ENCODE assay signal across 20 cellular contexts in the genomic region with DNA sequence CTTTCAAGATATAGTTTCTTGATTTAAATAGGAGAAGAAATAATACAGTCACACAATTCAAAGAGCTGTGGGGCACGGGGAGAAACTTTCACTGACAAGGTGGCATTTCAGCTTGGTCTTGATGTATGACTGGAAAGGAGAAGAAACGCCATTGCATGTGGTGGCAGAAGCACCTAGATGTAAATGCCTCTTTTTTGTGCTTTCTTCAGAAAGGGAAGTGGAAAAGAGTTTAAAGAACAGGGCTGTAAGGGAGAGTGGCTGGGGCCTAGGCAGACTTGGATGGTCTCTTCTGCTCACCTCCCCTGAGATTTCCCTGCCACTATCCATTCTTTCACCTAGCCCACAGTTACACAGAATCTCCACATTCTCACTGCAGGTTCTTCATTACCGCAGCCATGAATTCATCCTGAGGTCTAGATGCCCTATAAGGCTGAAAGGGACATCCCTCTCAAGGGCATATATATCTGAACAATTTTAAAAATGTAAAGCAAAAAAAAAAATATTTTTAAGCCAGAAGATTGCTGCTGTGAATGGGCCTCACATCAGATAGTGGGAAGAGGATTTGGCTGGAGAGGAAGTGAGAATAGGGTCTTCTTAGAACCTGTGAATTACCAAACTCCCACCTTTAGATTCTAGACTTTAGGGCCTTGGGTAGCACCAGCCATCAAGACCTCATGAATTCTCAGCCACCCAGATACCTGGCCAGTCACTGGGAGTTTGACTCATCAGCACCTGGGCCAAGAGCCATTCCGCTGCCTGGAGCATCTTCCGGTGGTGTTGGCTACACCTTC. TPM values are rescaled to one million over a fixed set of nuclear protein-coding genes. Genes with fewer than 3 reads are reported as not detected.
"Had no signal": no experiment of that assay in that cellular context is flagged by ENCODE, and none has a peak within 500 bp of the region (broad histone marks: within the 10 kb centered on the region; RNA-seq: fewer than 3 reads in every experiment).

No MANE protein-coding gene starts in this region.

- H3K27me3 ChIP-seq: adrenal gland, left lung had no signal

- H3K9me3 Mint-ChIP-seq: activated CD4-positive, alpha-beta memory T cell treated with anti-CD3 and anti-CD28 coated beads, Interleukin-2, amount 10 ng/mL, durations not matched to agents 7 days and 5 days; activated naive CD4-positive, alpha-beta T cell treated with anti-CD3 and anti-CD28 coated beads, Interleukin-2, amount 50 U/mL, for 24 hours; activated T-cell treated with anti-CD3 and anti-CD28 coated beads, Interleukin-2, amount 50 U/mL, for 4 hours had no signal

- H3K4me3 ChIP-seq: adrenal gland, coronary artery, left lung had no signal

- H3K36me3 ChIP-seq: adrenal gland, left lung had no signal

- H3K36me3 Mint-ChIP-seq: activated naive CD4-positive, alpha-beta T cell treated with anti-CD3 and anti-CD28 coated beads, Interleukin-2, amount 50 U/mL, for 24 hours; natural killer cell had no signal

- H3K4me3 Mint-ChIP-seq: activated CD4-positive, alpha-beta memory T cell treated with anti-CD3 and anti-CD28 coated beads, Interleukin-2, amount 10 ng/mL, durations not matched to agents 7 days and 5 days; activated naive CD4-positive, alpha-beta T cell treated with anti-CD3 and anti-CD28 coated beads, Interleukin-2, amount 50 U/mL, for 24 hours; activated T-cell treated with anti-CD3 and anti-CD28 coated beads, Interleukin-2, amount 50 U/mL, for 4 hours; natural killer cell had no signal

- H3K4me1 Mint-ChIP-seq: activated naive CD4-positive, alpha-beta T cell treated with anti-CD3 and anti-CD28 coated beads, Interleukin-2, amount 50 U/mL, for 24 hours had no signal

- H3K9me3 ChIP-seq: adrenal gland, left lung had no signal

- ATAC-seq: activated T-cell treated with anti-CD3 and anti-CD28 coated beads, Interleukin-2, amount 50 U/mL, for 4 hours; left lung; natural killer cell; stimulated activated naive CD8-positive, alpha-beta T cell treated with anti-CD3 and anti-CD28 coated beads, Interleukin-15, Interleukin-2, amounts not matched to agents 100 U/mL and 50 U/mL, for 24 hours had no signal

- DNase-seq: activated CD4-positive, alpha-beta memory T cell treated with anti-CD3 and anti-CD28 coated beads, Interleukin-2, amount 10 ng/mL, durations not matched to agents 7 days and 5 days; activated CD4-positive, alpha-beta T cell treated with anti-CD3 and anti-CD28 coated beads for 4 hours; activated effector memory CD4-positive, alpha-beta T cell treated with anti-CD3 and anti-CD28 coated beads, Interleukin-2, amount 50 U/mL, for 16 hours; activated T-cell treated with anti-CD3 and anti-CD28 coated beads, Interleukin-2, amount 50 U/mL, for 4 hours; adrenal gland; caudate nucleus; effector CD4-positive, alpha-beta T cell; foreskin fibroblast; hippocampal formation; kidney; left lung; natural killer cell; nucleus accumbens; stimulated activated CD4-positive, alpha-beta T cell treated with anti-CD3 and anti-CD28 coated beads, Interleukin-15, amount 100 ng/mL, for 24 hours; stimulated activated CD4-positive, alpha-beta T cell treated with anti-CD3 and anti-CD28 coated beads, Interleukin-4, amount 100 ng/mL, for 24 hours; stimulated activated naive CD8-positive, alpha-beta T cell treated with anti-CD3 and anti-CD28 coated beads, Interleukin-15, Interleukin-2, amounts not matched to agents 100 U/mL and 50 U/mL, for 24 hours; trophoblast cell had no signal

- H3K27ac ChIP-seq: adrenal gland, coronary artery had no signal

- H3K27ac Mint-ChIP-seq: activated CD4-positive, alpha-beta memory T cell treated with anti-CD3 and anti-CD28 coated beads, Interleukin-2, amount 10 ng/mL, durations not matched to agents 7 days and 5 days; activated naive CD4-positive, alpha-beta T cell treated with anti-CD3 and anti-CD28 coated beads, Interleukin-2, amount 50 U/mL, for 24 hours; natural killer cell had no signal

RNA-seq across cellular contexts. Expression of gene CACNA1E, which starts 23.4 kb away (rescaled TPM):
- total RNA-seq: activated CD4-positive, alpha-beta memory T cell treated with anti-CD3 and anti-CD28 coated beads, Interleukin-2, amount 10 ng/mL, durations not matched to agents 7 days and 5 days; endothelial cell of umbilical vein had no signal
- polyA plus RNA-seq: endothelial cell of umbilical vein had no signal
